Comparison of ENCODE assay signal across 13 cellular contexts in genomic region chr17:32998893-32999240, GRCh38. TPM values are rescaled to one million over a fixed set of nuclear protein-coding genes. Genes with fewer than 3 reads are reported as not detected.
DNase-seq lines count a peak whose midpoint lies in the region; FAIRE-seq and TF ChIP-seq lines count a peak whose summit lies in the region.
"Had no signal": no experiment of that assay in that cellular context is flagged by ENCODE, and none has a peak within 500 bp of the region (broad histone marks: within the 10 kb centered on the region; RNA-seq: fewer than 3 reads in every experiment).

No MANE protein-coding gene starts in this region.

- DNase-seq in AG08395 (ENCODE audit: low spot score) (peak; percentile 81), HT1080 (ENCODE audit: low read depth) (peak; percentile 8), bronchial epithelial cell (ENCODE audit: low read depth) (peak; percentile 51), iPS-NIHi7 (ENCODE audit: extremely low spot score) (peak; percentile 35), H7 (no peak), cardiac septum (ENCODE audit: low spot score) (no peak), GM13977 (ENCODE audit: low spot score) (no peak), GM12892 (ENCODE audit: insufficient read length) (no peak)

- no peak for TF ChIP-seq POLR2A in GM12892 (IDR thresholded peaks at IDR 0.05; ENCODE audit: low read depth, low read length)

- peaks cover 2% of the 10 kb centered on the region for H3K27me3 ChIP-seq in bronchial epithelial cell (ENCODE audit: control insufficient read depth, insufficient read depth, low read length)
- H3K27me3 ChIP-seq in H7 (ENCODE audit: control insufficient read depth, insufficient read depth, low read length), result peaks cover 1% of the 10 kb centered on the region; the same call in 1 of the 2 replicates
- H3K27me3 ChIP-seq: BLaER1 had no signal

- intact Hi-C loops in cardiac septum (cut with DNase I), result no loop called here

- TF ChIP-seq CTCF in bronchial epithelial cell (IDR thresholded peaks at IDR 0.05; ENCODE audit: insufficient read depth, low read length, severe bottlenecking) (no peak), GM13977 (IDR thresholded peaks at IDR 0.05; ENCODE audit: extremely low read depth, insufficient read depth, missing control alignments) (no peak)

- no peak for FAIRE-seq in bronchial epithelial cell (lab: Jason Lieb, UNC)
- no peak for FAIRE-seq in GM12892 (lab: Jason Lieb, UNC)

- H3K36me3 ChIP-seq in bronchial epithelial cell (ENCODE audit: control insufficient read depth, insufficient read depth, low read length) (no peaks in the 10 kb centered on the region), H7 (replicated peaks; ENCODE audit: control insufficient read depth, insufficient read depth, low read length) (no peaks in the 10 kb centered on the region)
- H3K36me3 ChIP-seq: BLaER1 had no signal

- H3K4me3 ChIP-seq in bronchial epithelial cell (ENCODE audit: low read depth, low read length) (no peak overlapping the region), H7 (ENCODE audit: insufficient read depth, low read depth, low read length) (no peak overlapping the region)
- H3K4me3 ChIP-seq: BLaER1 had no signal

- in situ Hi-C loops in GM13977 (cut with MboI; ENCODE audit: low pct_unique_long_range_greater_than_20kb, low sequenced_read_pairs, unreplicated experiment), result no loop called here

RNA-seq across cellular contexts. Expression of gene SPACA3, which starts 7.2 kb away (rescaled TPM):
- total RNA-seq in HT1080 (2014; rRNA removed; shearing (Covaris generic)), result 0.53 TPM in 1 of 2 replicates, not detected in the other
- 0.10 TPM in 1 of 2 replicates, not detected in the other for polyA plus RNA-seq in HT1080 (2015; cell fraction: cytosol; rRNA removed)
- polyA plus RNA-seq in HT1080 (2015; cell fraction: nucleus; rRNA removed), result not detected in 2 replicates
- total RNA-seq in bronchial epithelial cell (not detected in 2 replicates), cardiac septum (not detected)
- total RNA-seq in H7 (2014; rRNA removed; shearing (Covaris generic)), result not detected in 2 replicates
- polyA plus RNA-seq in GM12892 (2012; ENCODE audit: missing spikeins), result 0.36 TPM
- total RNA-seq: neural crest cell, OCI-LY7, urinary bladder had no signal
- polyA plus RNA-seq: keratinocyte, urinary bladder had no signal

Comparison
In these comparisons a context has a peak if more than half of its experiments do, and no peak if none do; other contexts are left out.
1. DNase-seq: peak in AG08395 (single experiment), HT1080 (single experiment), bronchial epithelial cell (single experiment) and iPS-NIHi7 (single experiment); none in H7 (single experiment), cardiac septum (single experiment), GM13977 (single experiment) and GM12892 (single experiment).